Comparison of ENCODE assay signal across 22 cellular contexts in genomic region chr20:35271073-35271882, GRCh38. TPM values are rescaled to one million over a fixed set of nuclear protein-coding genes. Genes with fewer than 3 reads are reported as not detected.
A peak's percentile ranks its signal among the peaks of the same experiment; 100 is the strongest.
DNase-seq lines count a peak whose midpoint lies in the region; ATAC-seq and TF ChIP-seq lines count a peak whose summit lies in the region.
"Had no signal": no experiment of that assay in that cellular context is flagged by ENCODE, and none has a peak within 500 bp of the region (broad histone marks: within the 10 kb centered on the region; RNA-seq: fewer than 3 reads in every experiment).

No MANE protein-coding gene starts in this region.

- H3K4me3 Mint-ChIP-seq in activated CD4-positive, alpha-beta T cell treated with anti-CD3 and anti-CD28 coated beads, Interleukin-2, amount 10 ng/mL, durations not matched to agents 7 days and 5 days: no peak overlapping the region
- no peak overlapping the region for H3K4me3 Mint-ChIP-seq in stimulated activated effector memory CD8-positive, alpha-beta T cell treated with anti-CD3 and anti-CD28 coated beads, Interleukin-12 subunit alpha, Interleukin-12 subunit beta, amount 100 ng/mL, for 72 hours
- H3K4me3 Mint-ChIP-seq: CD4-positive, alpha-beta T cell; memory B cell; stimulated activated naive CD8-positive, alpha-beta T cell treated with anti-CD3 and anti-CD28 coated beads, Interleukin-15, amount 100 ng/mL, for 72 hours had no signal

- ATAC-seq in stimulated activated effector memory CD8-positive, alpha-beta T cell treated with anti-CD3 and anti-CD28 coated beads, Interleukin-12 subunit alpha, Interleukin-12 subunit beta, amount 100 ng/mL, for 72 hours: no peak
- ATAC-seq in Right ventricle myocardium superior (ENCODE audit: poor library complexity): no peak
- ATAC-seq: stimulated activated naive CD8-positive, alpha-beta T cell treated with anti-CD3 and anti-CD28 coated beads, Interleukin-15, amount 100 ng/mL, for 72 hours had no signal

- POLR2A ChIA-PET in activated CD4-positive, alpha-beta T cell treated with anti-CD3 and anti-CD28 coated beads, Interleukin-2, amount 10 ng/mL, durations not matched to agents 7 days and 5 days (lab: Charles Lee): no interaction called here

- no peak for DNase-seq in activated CD4-positive, alpha-beta T cell treated with anti-CD3 and anti-CD28 coated beads, Interleukin-2, amount 10 ng/mL, durations not matched to agents 7 days and 5 days
- DNase-seq in activated CD4-positive, alpha-beta T cell treated with anti-CD3 and anti-CD28 coated beads for 4 hours: no peak
- DNase-seq in NCI-H526 treated with DMSO at 0.1 percent for 48 hours (lab: John Stamatoyannopoulos, UW) (peak; percentile 49), epithelial cell of esophagus (ENCODE audit: low read depth) (peak; percentile 25), Right ventricle myocardium superior (no peak), testis (no peak), CD1c-positive myeloid dendritic cell (ENCODE audit: extremely low spot score) (no peak)
- DNase-seq in stimulated activated effector memory CD8-positive, alpha-beta T cell treated with anti-CD3 and anti-CD28 coated beads, Interleukin-12 subunit alpha, Interleukin-12 subunit beta, amount 100 ng/mL, for 72 hours (ENCODE audit: low spot score in 2 of 2): no peak
- DNase-seq: activated CD8-positive, alpha-beta memory T cell treated with anti-CD3 and anti-CD28 coated beads for 24 hours; activated naive CD4-positive, alpha-beta T cell; CD4-positive, alpha-beta T cell; NCI-H2029; NCI-H524; PC-9; stimulated activated CD4-positive, alpha-beta T cell treated with anti-CD3 and anti-CD28 coated beads, Interleukin-15, amount 100 ng/mL, for 24 hours; stimulated activated naive CD8-positive, alpha-beta T cell treated with anti-CD3 and anti-CD28 coated beads, Interleukin-15, amount 100 ng/mL, for 72 hours had no signal

- intact Hi-C loops in Right ventricle myocardium superior (cut with DNase I) (loop anchor here (5.0 kb wide), 1 partner anchor 124 kb away; the partner anchor contains the start of gene EDEM2), testis (cut with DNase I; ENCODE audit: low total_unique reads) (no loop called here)

- no peak overlapping the region for H3K27ac ChIP-seq in testis
- H3K27ac ChIP-seq: ascending aorta, neutrophil, PC-9, vagina had no signal

- H3K27me3 Mint-ChIP-seq in activated CD4-positive, alpha-beta T cell treated with anti-CD3 and anti-CD28 coated beads, Interleukin-2, amount 10 ng/mL, durations not matched to agents 7 days and 5 days: no peaks in the 10 kb centered on the region
- H3K27me3 Mint-ChIP-seq: CD4-positive, alpha-beta T cell; memory B cell; stimulated activated naive CD8-positive, alpha-beta T cell treated with anti-CD3 and anti-CD28 coated beads, Interleukin-15, amount 100 ng/mL, for 72 hours had no signal

- no peak overlapping the region for H3K4me3 ChIP-seq in epithelial cell of esophagus (ENCODE audit: low read length)
- H3K4me3 ChIP-seq in testis: no peak overlapping the region
- H3K4me3 ChIP-seq: ascending aorta, PC-9, vagina had no signal

- H3K36me3 Mint-ChIP-seq in activated CD4-positive, alpha-beta T cell treated with anti-CD3 and anti-CD28 coated beads, Interleukin-2, amount 10 ng/mL, durations not matched to agents 7 days and 5 days (ENCODE audit: low read depth): peaks cover 15% of the 10 kb centered on the region
- peaks cover 71% of the 10 kb centered on the region for H3K36me3 Mint-ChIP-seq in stimulated activated effector memory CD8-positive, alpha-beta T cell treated with anti-CD3 and anti-CD28 coated beads, Interleukin-12 subunit alpha, Interleukin-12 subunit beta, amount 100 ng/mL, for 72 hours

- peaks cover 13% of the 10 kb centered on the region for H3K4me1 Mint-ChIP-seq in activated CD4-positive, alpha-beta T cell treated with anti-CD3 and anti-CD28 coated beads, Interleukin-2, amount 10 ng/mL, durations not matched to agents 7 days and 5 days
- H3K4me1 Mint-ChIP-seq in stimulated activated effector memory CD8-positive, alpha-beta T cell treated with anti-CD3 and anti-CD28 coated beads, Interleukin-12 subunit alpha, Interleukin-12 subunit beta, amount 100 ng/mL, for 72 hours: peaks cover 40% of the 10 kb centered on the region

- no peaks in the 10 kb centered on the region for H3K27me3 ChIP-seq in testis
- H3K27me3 ChIP-seq: ascending aorta, neutrophil, vagina had no signal

- H3K27ac Mint-ChIP-seq in activated CD4-positive, alpha-beta T cell treated with anti-CD3 and anti-CD28 coated beads, Interleukin-2, amount 10 ng/mL, durations not matched to agents 7 days and 5 days: peak overlapping the region; percentile 76
- peak overlapping the region; percentile 85 for H3K27ac Mint-ChIP-seq in stimulated activated effector memory CD8-positive, alpha-beta T cell treated with anti-CD3 and anti-CD28 coated beads, Interleukin-12 subunit alpha, Interleukin-12 subunit beta, amount 100 ng/mL, for 72 hours
- H3K27ac Mint-ChIP-seq: CD4-positive, alpha-beta T cell; memory B cell had no signal

- no peaks in the 10 kb centered on the region for H3K9me3 Mint-ChIP-seq in activated CD4-positive, alpha-beta T cell treated with anti-CD3 and anti-CD28 coated beads, Interleukin-2, amount 10 ng/mL, durations not matched to agents 7 days and 5 days
- H3K9me3 Mint-ChIP-seq in stimulated activated effector memory CD8-positive, alpha-beta T cell treated with anti-CD3 and anti-CD28 coated beads, Interleukin-12 subunit alpha, Interleukin-12 subunit beta, amount 100 ng/mL, for 72 hours: no peaks in the 10 kb centered on the region
- H3K9me3 Mint-ChIP-seq: CD4-positive, alpha-beta T cell; memory B cell; stimulated activated naive CD8-positive, alpha-beta T cell treated with anti-CD3 and anti-CD28 coated beads, Interleukin-15, amount 100 ng/mL, for 72 hours had no signal

- no peaks in the 10 kb centered on the region for H3K9me3 ChIP-seq in testis
- H3K9me3 ChIP-seq: ascending aorta, neutrophil, vagina had no signal

- 87 to 88% methylated on average over 6 to 20 of the region's 20 CpGs for WGBS in testis, 2 donors

- H3K4me1 ChIP-seq in testis: no peaks in the 10 kb centered on the region

- TF ChIP-seq POLR2A in testis (IDR thresholded peaks at IDR 0.05): no peak

- CTCF ChIA-PET in activated CD4-positive, alpha-beta T cell treated with anti-CD3 and anti-CD28 coated beads, Interleukin-2, amount 10 ng/mL, durations not matched to agents 7 days and 5 days (lab: Charles Lee): interaction anchor here (0.9 kb wide), 1 partner anchor 18 kb away, joined by 3 read pairs; no protein-coding TSS in a partner anchor

- no peaks in the 10 kb centered on the region for H3K36me3 ChIP-seq in testis (ENCODE audit: low read depth, missing control alignments)

- TF ChIP-seq CTCF in epithelial cell of esophagus (IDR thresholded peaks at IDR 0.05; ENCODE audit: insufficient read depth, low read depth, low read length, missing control alignments) (no peak), testis (IDR thresholded peaks at IDR 0.05) (no peak)

RNA-seq across cellular contexts. Expression of gene MMP24OS, which starts 6.6 kb away (rescaled TPM):
- total RNA-seq in activated CD4-positive, alpha-beta T cell treated with anti-CD3 and anti-CD28 coated beads, Interleukin-2, amount 10 ng/mL, durations not matched to agents 7 days and 5 days: 10 to 100 TPM; 46.7 to 48.3 TPM
- total RNA-seq in Right ventricle myocardium superior: 42.4 TPM
- total RNA-seq in testis: 10 to 100 TPM; 16.4 to 35.1 TPM
- polyA plus RNA-seq in testis (ENCODE audit: insufficient read depth, low read depth, low replicate concordance): 45.9 TPM

RNA-seq across cellular contexts. Expression of gene EIF6, which starts 13.3 kb away (rescaled TPM):
- 10 to 100 TPM; 87.4 to 93.3 TPM for total RNA-seq in activated CD4-positive, alpha-beta T cell treated with anti-CD3 and anti-CD28 coated beads, Interleukin-2, amount 10 ng/mL, durations not matched to agents 7 days and 5 days
- total RNA-seq in Right ventricle myocardium superior (30.3 TPM), testis (10 to 100 TPM; 84.3 to 90.6 TPM)
- 142 TPM for polyA plus RNA-seq in testis (ENCODE audit: insufficient read depth, low read depth, low replicate concordance)

RNA-seq across cellular contexts. Expression of gene FAM83C, which starts 20.9 kb away (rescaled TPM):
- total RNA-seq in activated CD4-positive, alpha-beta T cell treated with anti-CD3 and anti-CD28 coated beads, Interleukin-2, amount 10 ng/mL, durations not matched to agents 7 days and 5 days: not detected
- total RNA-seq in Right ventricle myocardium superior: not detected
- under 1 TPM; 0.39 to 0.43 TPM for total RNA-seq in testis
- 0.96 TPM for polyA plus RNA-seq in testis (ENCODE audit: insufficient read depth, low read depth, low replicate concordance)
- total RNA-seq: A673; ascending aorta; CD4-positive, alpha-beta T cell; glomerular endothelial cell; PC-9 had no signal

RNA-seq across cellular contexts. Expression of gene MMP24, which starts 44.8 kb away (rescaled TPM):
- total RNA-seq in activated CD4-positive, alpha-beta T cell treated with anti-CD3 and anti-CD28 coated beads, Interleukin-2, amount 10 ng/mL, durations not matched to agents 7 days and 5 days: not detected
- total RNA-seq in Right ventricle myocardium superior: 0.13 TPM
- total RNA-seq in testis: 1 to 10 TPM; 1.1 TPM
- 2.2 TPM for polyA plus RNA-seq in testis (ENCODE audit: insufficient read depth, low read depth, low replicate concordance)
- total RNA-seq: ascending aorta; CD4-positive, alpha-beta T cell had no signal

Comparison
In these comparisons a context has a peak if more than half of its experiments do, and no peak if none do; other contexts are left out.
1. DNase-seq: peak in NCI-H526 treated with DMSO at 0.1 percent for 48 hours (single experiment) and epithelial cell of esophagus (single experiment); none in activated CD4-positive, alpha-beta T cell treated with anti-CD3 and anti-CD28 coated beads, Interleukin-2, amount 10 ng/mL, durations not matched to agents 7 days and 5 days (single experiment), activated CD4-positive, alpha-beta T cell treated with anti-CD3 and anti-CD28 coated beads for 4 hours (0 of 2), stimulated activated effector memory CD8-positive, alpha-beta T cell treated with anti-CD3 and anti-CD28 coated beads, Interleukin-12 subunit alpha, Interleukin-12 subunit beta, amount 100 ng/mL, for 72 hours (0 of 2), Right ventricle myocardium superior (single experiment), testis (single experiment) and CD1c-positive myeloid dendritic cell (single experiment).